23 cellular contexts compared by ENCODE assay signal in genomic region chr10:71456631-71457030, GRCh38. TPM values are rescaled to one million over a fixed set of nuclear protein-coding genes. Genes with fewer than 3 reads are reported as not detected.
A peak's percentile ranks its signal among the peaks of the same experiment; 100 is the strongest.
DNase-seq lines count a peak whose midpoint lies in the region; ATAC-seq, FAIRE-seq and TF ChIP-seq lines count a peak whose summit lies in the region.
"Had no signal": no experiment of that assay in that cellular context is flagged by ENCODE, and none has a peak within 500 bp of the region (broad histone marks: within the 10 kb centered on the region; RNA-seq: fewer than 3 reads in every experiment).

No MANE protein-coding gene starts in this region.

- H3K79me2 ChIP-seq in neural cell (replicated peaks; ENCODE audit: insufficient read depth, low read length) = no peaks in the 10 kb centered on the region

- H3K27ac ChIP-seq in HEK293 (ENCODE audit: extremely low read depth, low read depth, low read length) = no peak overlapping the region
- H3K27ac ChIP-seq in neural cell (ENCODE audit: low read length) = no peak overlapping the region
- no peak overlapping the region for H3K27ac ChIP-seq in small intestine (ENCODE audit: low read depth in 1 of 2, low read length in 1 of 2)
- H3K27ac ChIP-seq: BLaER1 had no signal

- no peak overlapping the region for H3K4me2 ChIP-seq in neural cell (ENCODE audit: low read length)
- H3K4me2 ChIP-seq: BLaER1 had no signal

- H3K4me3 ChIP-seq in HEK293 (ENCODE audit: low read depth, low read length) (no peak overlapping the region), neural cell (ENCODE audit: low read length) (no peak overlapping the region), small intestine (ENCODE audit: low read depth in 1 of 2, low read length in 2 of 2) (no peak overlapping the region), foreskin fibroblast (ENCODE audit: low read depth in 1 of 2, low read length in 2 of 2) (no peak overlapping the region)
- H3K4me3 ChIP-seq: BLaER1 had no signal

- CTCF ChIA-PET in HEK293 (lab: Yijun Ruan, JAX) = no interaction called here

- no peak for ATAC-seq in GM18498 (IDR thresholded peaks at IDR 0.05; ENCODE audit: unreplicated experiment)

- no peaks in the 10 kb centered on the region for H3K9me3 ChIP-seq in HEK293 (ENCODE audit: control insufficient read depth, insufficient read depth, low read depth, low read length)
- H3K9me3 ChIP-seq in neural cell (ENCODE audit: low read length) = no peaks in the 10 kb centered on the region
- H3K9me3 ChIP-seq in small intestine (ENCODE audit: control insufficient read depth, low read depth) = no peaks in the 10 kb centered on the region
- H3K9me3 ChIP-seq: BE2C, BLaER1 had no signal

- POLR2A ChIA-PET in HEK293 (lab: Yijun Ruan, JAX) = interaction anchor here (0.6 kb wide), 1 partner anchor 30 kb away, joined by 5 read pairs; no protein-coding TSS in a partner anchor

- H2AFZ ChIP-seq in neural cell (ENCODE audit: low read depth, low read length) = no peak overlapping the region

- no peaks in the 10 kb centered on the region for H3F3A ChIP-seq in neural cell (ENCODE audit: insufficient read depth, low read length, poor library complexity, severe bottlenecking)

- H3K9me2 ChIP-seq in neural cell (ENCODE audit: insufficient read depth, low read length) = no peaks in the 10 kb centered on the region

- no peaks in the 10 kb centered on the region for H4K20me1 ChIP-seq in neural cell (ENCODE audit: insufficient read depth)
- H4K20me1 ChIP-seq: BLaER1 had no signal

- no peak for TF ChIP-seq RAD21 in neural cell (conservative IDR thresholded peaks at IDR 0.05)

- no peak overlapping the region for H3K9ac ChIP-seq in neural cell (ENCODE audit: low read length)
- H3K9ac ChIP-seq: BLaER1 had no signal

- no peak for FAIRE-seq in small intestine (lab: Jason Lieb, UNC)
- FAIRE-seq: A204.1, G401.6, GM12891, GM18507 had no signal

- no peak for TF ChIP-seq EP300 in neural cell (conservative IDR thresholded peaks at IDR 0.05; ENCODE audit: poor library complexity, severe bottlenecking)

- H3K27me3 ChIP-seq in neural cell (ENCODE audit: insufficient read depth, low read depth, low read length) (no peaks in the 10 kb centered on the region), small intestine (ENCODE audit: control insufficient read depth in 2 of 2, insufficient read depth in 2 of 2, low read length in 2 of 2) (no peaks in the 10 kb centered on the region)
- H3K27me3 ChIP-seq: BE2C, BLaER1 had no signal

- no peaks in the 10 kb centered on the region for H3K36me3 ChIP-seq in HEK293 (ENCODE audit: control insufficient read depth in 2 of 2, insufficient read depth in 1 of 2, low read length in 2 of 2)
- H3K36me3 ChIP-seq in neural cell (ENCODE audit: insufficient read depth, low read length) = no peaks in the 10 kb centered on the region
- no peaks in the 10 kb centered on the region for H3K36me3 ChIP-seq in small intestine (ENCODE audit: control insufficient read depth in 2 of 2, insufficient read depth in 2 of 2, low read length in 2 of 2)
- H3K36me3 ChIP-seq: BE2C, BLaER1 had no signal

- DNase-seq in NCI-H69 (lab: John Stamatoyannopoulos, UW) (peak; percentile 42), small intestine (peak; percentile 31), foreskin fibroblast (no peak)
- no peak for DNase-seq in activated CD4-positive, alpha-beta T cell treated with anti-CD3 and anti-CD28 coated beads for 1 hour
- DNase-seq: 8988T; ACHN; BE2C; C1 segment of cervical spinal cord; CD4-positive, alpha-beta memory T cell; CD4-positive, CD25-positive, alpha-beta regulatory T cell; CD8-positive, alpha-beta memory T cell; DMS 273 treated with DMSO at 0.1 percent for 48 hours; DMS153; DMS79 treated with DMSO at 0.1 percent for 48 hours; GF-D8 had no signal

- TF ChIP-seq CTCF in HEK293 (tag by site-specific recombination; IDR thresholded peaks at IDR 0.05) (no peak), neural cell (IDR thresholded peaks at IDR 0.05; ENCODE audit: poor library complexity, severe bottlenecking) (no peak), foreskin fibroblast (IDR thresholded peaks at IDR 0.05; ENCODE audit: low read depth, low read length) (no peak)

- 27 to 71% (median 36%) methylated on average over 3 of the region's 3 CpGs for WGBS in small intestine, 3 donors

- H3K4me1 ChIP-seq in HEK293 (ENCODE audit: control insufficient read depth, insufficient read depth, low read length) (no peaks in the 10 kb centered on the region), small intestine (ENCODE audit: control insufficient read depth in 2 of 2, insufficient read depth in 1 of 2, low read depth in 1 of 2, low read length in 1 of 2) (no peaks in the 10 kb centered on the region)
- H3K4me1 ChIP-seq: BE2C, BLaER1 had no signal

TF ChIP-seq in HEK293, 187 proteins besides CTCF, POLR2A, EP300 and RAD21:
- TF ChIP-seq ZNF768 (tag by site-specific recombination; IDR thresholded peaks at IDR 0.05) = 0 out of 2 replicates have a peak, but pooled peaks have one; percentile 55
- TF ChIP-seq RBAK (tag by site-specific recombination; IDR thresholded peaks at IDR 0.05) = no peak
- TF ChIP-seq ZNF621 (tag by site-specific recombination; IDR thresholded peaks at IDR 0.05) = no peak

TF ChIP-seq in neural cell, 6 proteins besides CTCF, POLR2A, EP300 and RAD21:
- TF ChIP-seq TAF1 (IDR thresholded peaks at IDR 0.05; ENCODE audit: low read depth) (peak; percentile 34), SMC3 (conservative IDR thresholded peaks at IDR 0.05; ENCODE audit: poor library complexity) (no peak), MXI1 (conservative IDR thresholded peaks at IDR 0.05; ENCODE audit: poor library complexity, severe bottlenecking) (no peak)

RNA-seq across cellular contexts. Expression of gene CDH23, which starts 59.9 kb away (rescaled TPM):
- polyA plus RNA-seq in neural cell (6.6 and 8.7 TPM in 2 replicates), small intestine (1 to 10 TPM in 2 of 3 donors, under 1 TPM in 1; 0.89 to 2.5 (median 1.4) TPM)
- 5.1 and 7.1 TPM in 2 replicates for polyA minus RNA-seq in neural cell

Comparison
In these comparisons a context has a peak if more than half of its experiments do, and no peak if none do; other contexts are left out.
1. DNase-seq: peak in NCI-H69 (single experiment) and small intestine (single experiment); none in activated CD4-positive, alpha-beta T cell treated with anti-CD3 and anti-CD28 coated beads for 1 hour (single experiment) and foreskin fibroblast (0 of 2).